ENCODE assay signal across 23 cellular contexts in the genomic region with DNA sequence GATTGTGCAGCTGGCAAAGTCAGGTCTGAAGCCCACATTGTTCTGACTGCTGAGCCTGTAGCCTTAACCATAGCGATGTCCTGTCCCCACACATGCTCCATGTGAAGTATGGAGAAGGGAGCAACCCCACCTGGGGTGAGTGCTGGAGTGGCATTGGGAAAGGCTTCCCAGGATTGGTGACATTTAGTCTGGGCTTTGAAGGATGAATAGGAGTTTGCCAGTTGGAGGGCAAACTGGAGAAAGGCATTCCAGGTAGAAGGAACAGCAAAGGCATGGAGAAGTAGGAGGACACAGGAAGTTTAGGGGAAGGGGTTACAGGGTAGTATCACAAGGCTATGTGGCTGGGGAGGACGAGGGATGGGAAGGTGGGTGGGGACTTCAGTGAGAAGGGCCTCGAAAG.
"Had no signal": no experiment of that assay in that cellular context is flagged by ENCODE, and none has a peak within 500 bp of the region (broad histone marks: within the 10 kb centered on the region; RNA-seq: fewer than 3 reads in every experiment).

No MANE protein-coding gene starts in this region.

- H3K4me2 ChIP-seq: hepatocyte had no signal

- H3K27me3 ChIP-seq: colonic mucosa, esophagus muscularis mucosa, gastroesophageal sphincter, heart left ventricle, hepatocyte, left lung had no signal

- H3K27ac ChIP-seq: colonic mucosa, esophagus muscularis mucosa, foreskin keratinocyte, gastroesophageal sphincter, heart left ventricle, hepatocyte, left lung, lower lobe of right lung had no signal

- H2AFZ ChIP-seq: hepatocyte had no signal

- FAIRE-seq: endothelial cell of umbilical vein, frontal cortex, kidney had no signal

- H3K4me3 ChIP-seq: colonic mucosa, esophagus muscularis mucosa, gastroesophageal sphincter, heart left ventricle, hepatocyte, left lung, lower lobe of right lung, mucosa of descending colon had no signal

- H3K79me2 ChIP-seq: hepatocyte had no signal

- H3K36me3 ChIP-seq: colonic mucosa, esophagus muscularis mucosa, gastroesophageal sphincter, heart left ventricle, left lung, lower lobe of right lung had no signal

- H3K4me1 ChIP-seq: colonic mucosa, esophagus muscularis mucosa, foreskin keratinocyte, gastroesophageal sphincter, heart left ventricle, left lung, lower lobe of right lung had no signal

- ATAC-seq: foreskin keratinocyte, gastroesophageal sphincter, heart left ventricle, left cardiac atrium, left lung, left ventricle myocardium superior, mucosa of descending colon had no signal

- H3K9me3 ChIP-seq: colonic mucosa, esophagus muscularis mucosa, gastroesophageal sphincter, heart left ventricle, left lung, lower lobe of right lung, mucosa of descending colon had no signal

- DNase-seq: colonic mucosa; cortex of kidney; effector CD4-positive, alpha-beta T cell; effector memory CD4-positive, alpha-beta T cell; foreskin keratinocyte; heart left ventricle; hypothalamus; immature natural killer cell; islet precursor cell; kidney; kidney glomerular epithelial cell; left cardiac atrium; left lung; left ventricle myocardium superior; lower lobe of right lung; mesenchymal stem cell; mucosa of descending colon; naive B cell had no signal
